Comparison of ENCODE assay signal across 9 cellular contexts in genomic region chr16:12120331-12120981, GRCh38.
DNase-seq lines count a peak whose midpoint lies in the region; ATAC-seq, FAIRE-seq and TF ChIP-seq lines count a peak whose summit lies in the region.
"Had no signal": no experiment of that assay in that cellular context is flagged by ENCODE, and none has a peak within 500 bp of the region (broad histone marks: within the 10 kb centered on the region; RNA-seq: fewer than 3 reads in every experiment).

No MANE protein-coding gene starts in this region.

- no peak for FAIRE-seq in small intestine (lab: Jason Lieb, UNC)
- FAIRE-seq: pancreas had no signal

- ATAC-seq in left ventricle myocardium superior (peak; percentile 93), thoracic aorta (ENCODE audit: insufficient number of reproducible peaks, low FRiP score, low read depth) (peak; percentile 75)

- no peak overlapping the region for H3K4me3 ChIP-seq in adrenal gland
- peak overlapping the region; percentile 40 for H3K4me3 ChIP-seq in thoracic aorta
- H3K4me3 ChIP-seq in small intestine (ENCODE audit: low read depth in 1 of 2, low read length in 2 of 2), result no peak overlapping the region
- H3K4me3 ChIP-seq: pancreas had no signal

- H3K9me3 ChIP-seq in adrenal gland (replicated peaks in 1 of 3), result no peaks in the 10 kb centered on the region
- H3K9me3 ChIP-seq in thoracic aorta, result no peaks in the 10 kb centered on the region
- H3K9me3 ChIP-seq in small intestine (ENCODE audit: control insufficient read depth, low read depth), result no peaks in the 10 kb centered on the region
- H3K9me3 ChIP-seq: pancreas had no signal

- H3K27me3 ChIP-seq in adrenal gland, result no peaks in the 10 kb centered on the region
- H3K27me3 ChIP-seq in thoracic aorta (replicated peaks; ENCODE audit: insufficient read depth), result no peaks in the 10 kb centered on the region
- H3K27me3 ChIP-seq in small intestine (ENCODE audit: control insufficient read depth in 2 of 2, insufficient read depth in 2 of 2, low read length in 2 of 2), result no peaks in the 10 kb centered on the region
- H3K27me3 ChIP-seq: pancreas had no signal

- H3K27ac ChIP-seq in adrenal gland (peak overlapping the region in 2 of 5 donors; percentile 50 to 71), thoracic aorta (no peak overlapping the region), small intestine (ENCODE audit: low read depth in 1 of 2, low read length in 1 of 2) (peak overlapping the region in 1 of 2 donors; percentile 7)
- H3K27ac ChIP-seq: pancreas had no signal

- TF ChIP-seq CTCF in adrenal gland (IDR thresholded peaks at IDR 0.05), result no peak
- TF ChIP-seq CTCF in thoracic aorta (IDR thresholded peaks at IDR 0.05), result no peak

- 47 to 61% (median 52%) methylated on average over 9 to 17 of the region's 17 CpGs for WGBS in adrenal gland, 4 donors
- WGBS in small intestine, 3 donors, result 69 to 93% (median 87%) methylated on average over 17 of the region's 17 CpGs

- TF ChIP-seq POLR2A in adrenal gland (IDR thresholded peaks at IDR 0.05), result no peak

- intact Hi-C loops in adrenal gland (cut with DNase I), result no loop called here
- intact Hi-C loops in left ventricle myocardium superior (cut with micrococcal nuclease), result no loop called here

- H3K4me1 ChIP-seq in adrenal gland (replicated peaks in 1 of 2), result peaks cover 15 to 20% of the 10 kb centered on the region in 2 donors
- H3K4me1 ChIP-seq in thoracic aorta (ENCODE audit: control insufficient read depth in 1 of 2, low read depth in 2 of 2), result peaks cover 14 to 17% of the 10 kb centered on the region in 2 donors
- H3K4me1 ChIP-seq in small intestine (ENCODE audit: control insufficient read depth in 2 of 2, insufficient read depth in 1 of 2, low read depth in 1 of 2, low read length in 1 of 2), result no peaks in the 10 kb centered on the region
- H3K4me1 ChIP-seq: pancreas had no signal

- DNase-seq in NCI-H1436 treated with DMSO at 0.1 percent for 48 hours (lab: John Stamatoyannopoulos, UW) (peak; percentile 17), adrenal gland (peak; percentile 36 to 86 (median 74)), left ventricle myocardium superior (no peak), thoracic aorta (ENCODE audit: low spot score) (peak; percentile 30), small intestine (no peak), globus pallidus (ENCODE audit: low spot score) (no peak), DMS 273 (lab: John Stamatoyannopoulos, UW; ENCODE audit: unreplicated experiment) (no peak)
- DNase-seq: NCI-H774 had no signal

- H3K36me3 ChIP-seq in adrenal gland (replicated peaks in 1 of 2) (no peaks in the 10 kb centered on the region), thoracic aorta (no peaks in the 10 kb centered on the region), small intestine (ENCODE audit: control insufficient read depth in 2 of 2, insufficient read depth in 2 of 2, low read length in 2 of 2) (no peaks in the 10 kb centered on the region)
- H3K36me3 ChIP-seq: pancreas had no signal

Comparison
In these comparisons a context has a peak if more than half of its experiments do, and no peak if none do; other contexts are left out.
1. DNase-seq: peak in NCI-H1436 treated with DMSO at 0.1 percent for 48 hours (single experiment), adrenal gland (7 of 7) and thoracic aorta (single experiment); none in left ventricle myocardium superior (single experiment), small intestine (single experiment), globus pallidus (single experiment) and DMS 273 (single experiment).